Comparison of ENCODE assay signal across 1 cellular context in the genomic region with DNA sequence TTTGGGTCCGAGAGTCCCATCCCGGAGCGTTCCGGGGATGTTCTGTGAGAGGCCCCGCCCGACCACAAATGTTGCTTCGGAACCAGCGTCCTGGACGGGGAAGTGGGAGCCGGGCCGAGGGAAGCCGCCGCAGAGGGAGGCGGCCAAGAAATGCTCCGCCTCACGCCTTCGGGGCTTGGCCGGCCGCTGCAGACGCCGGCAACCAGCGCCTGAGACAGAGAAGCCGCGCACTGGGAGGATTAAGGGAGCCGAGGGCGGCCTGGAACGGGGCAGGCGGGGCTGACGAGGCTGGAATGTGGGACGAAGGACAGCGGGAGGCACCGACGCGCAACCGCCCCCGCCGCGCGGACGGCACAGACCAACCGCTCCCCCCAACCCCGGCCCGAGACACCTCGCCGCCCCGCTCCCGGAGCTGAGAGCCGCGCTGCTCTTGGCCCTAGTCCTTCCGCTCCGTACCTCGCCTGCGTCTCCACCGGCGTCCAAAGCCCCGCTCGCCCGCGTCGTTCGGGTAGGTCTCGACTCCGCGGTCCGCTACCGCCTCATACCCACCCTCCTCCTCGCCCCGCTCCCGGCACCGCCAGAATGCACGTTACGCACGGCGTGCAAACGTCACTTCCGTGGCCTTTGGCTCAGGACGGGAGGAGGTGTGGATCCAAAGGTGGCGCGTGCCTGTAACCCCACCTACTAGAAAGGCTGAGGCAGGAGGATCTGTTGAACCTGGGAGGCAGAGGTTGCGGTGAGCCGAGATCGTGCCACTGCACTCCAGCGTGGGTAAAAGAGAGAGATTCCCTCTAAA.
TF ChIP-seq lines count a peak whose summit lies in the region.

No MANE protein-coding gene starts in this region.

TF ChIP-seq in K562, 482 proteins besides CTCF, POLR2A, EP300 and RAD21 (continued from another document and continues in another):
- TF ChIP-seq ZNF121 (CRISPR knock-in tag; conservative IDR thresholded peaks at IDR 0.05) = no peak
- no peak for TF ChIP-seq TCF7 (IDR thresholded peaks at IDR 0.05; ENCODE audit: borderline replicate concordance)
- no peak for TF ChIP-seq ZNF507 (tag; conservative IDR thresholded peaks at IDR 0.05)
- TF ChIP-seq ZBTB7A (IDR thresholded peaks at IDR 0.05; ENCODE audit: borderline replicate concordance, control insufficient read depth, low read depth, low read length) = no peak; the same call in 1 of the 2 replicates
- TF ChIP-seq TRIM24 (IDR thresholded peaks at IDR 0.05) = peak in 1 of 2 experiments; percentile 40; a peak in 1 of 4 replicates
- no peak; the same call in 1 of the 2 replicates for TF ChIP-seq POLR2H (tag; IDR thresholded peaks at IDR 0.05; ENCODE audit: low read depth)
- TF ChIP-seq, protein P1, sequence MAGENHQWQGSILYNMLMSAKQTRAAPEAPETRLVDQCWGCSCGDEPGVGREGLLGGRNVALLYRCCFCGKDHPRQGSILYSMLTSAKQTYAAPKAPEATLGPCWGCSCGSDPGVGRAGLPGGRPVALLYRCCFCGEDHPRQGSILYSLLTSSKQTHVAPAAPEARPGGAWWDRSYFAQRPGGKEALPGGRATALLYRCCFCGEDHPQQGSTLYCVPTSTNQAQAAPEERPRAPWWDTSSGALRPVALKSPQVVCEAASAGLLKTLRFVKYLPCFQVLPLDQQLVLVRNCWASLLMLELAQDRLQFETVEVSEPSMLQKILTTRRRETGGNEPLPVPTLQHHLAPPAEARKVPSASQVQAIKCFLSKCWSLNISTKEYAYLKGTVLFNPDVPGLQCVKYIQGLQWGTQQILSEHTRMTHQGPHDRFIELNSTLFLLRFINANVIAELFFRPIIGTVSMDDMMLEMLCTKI (IDR thresholded peaks at IDR 0.05; ENCODE audit: partially characterized antibody) = no peak
- TF ChIP-seq ARHGAP35 (IDR thresholded peaks at IDR 0.05; ENCODE audit: partially characterized antibody) = no peak
- no peak for TF ChIP-seq NUFIP1 (IDR thresholded peaks at IDR 0.05; ENCODE audit: partially characterized antibody)
- TF ChIP-seq, protein P2, sequence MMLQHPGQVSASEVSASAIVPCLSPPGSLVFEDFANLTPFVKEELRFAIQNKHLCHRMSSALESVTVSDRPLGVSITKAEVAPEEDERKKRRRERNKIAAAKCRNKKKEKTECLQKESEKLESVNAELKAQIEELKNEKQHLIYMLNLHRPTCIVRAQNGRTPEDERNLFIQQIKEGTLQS (IDR thresholded peaks at IDR 0.05) = no peak
- TF ChIP-seq, protein P2 (CRISPR knock-in tag; conservative IDR thresholded peaks at IDR 0.05) = no peak
- TF ChIP-seq HINFP (tag; conservative IDR thresholded peaks at IDR 0.05; ENCODE audit: low read depth) = peak; percentile 55; the same call in 1 of the 2 replicates
- no peak for TF ChIP-seq ILK (tag; IDR thresholded peaks at IDR 0.05; ENCODE audit: borderline replicate concordance, low read depth)
- TF ChIP-seq ATF6 (CRISPR knock-in tag; IDR thresholded peaks at IDR 0.05) = 0 out of 2 replicates have a peak, but pooled peaks have one; percentile 35
- no peak for TF ChIP-seq BDP1 (IDR thresholded peaks at IDR 0.05; ENCODE audit: insufficient read depth, insufficient read length)
- TF ChIP-seq ETV5 (CRISPR knock-in tag; IDR thresholded peaks at IDR 0.05; ENCODE audit: low read depth) = peak; percentile 24; the same call in 1 of the 2 replicates
- no peak for TF ChIP-seq ZNF79 (CRISPR knock-in tag; IDR thresholded peaks at IDR 0.05; ENCODE audit: low read depth)
- TF ChIP-seq, protein P3, sequence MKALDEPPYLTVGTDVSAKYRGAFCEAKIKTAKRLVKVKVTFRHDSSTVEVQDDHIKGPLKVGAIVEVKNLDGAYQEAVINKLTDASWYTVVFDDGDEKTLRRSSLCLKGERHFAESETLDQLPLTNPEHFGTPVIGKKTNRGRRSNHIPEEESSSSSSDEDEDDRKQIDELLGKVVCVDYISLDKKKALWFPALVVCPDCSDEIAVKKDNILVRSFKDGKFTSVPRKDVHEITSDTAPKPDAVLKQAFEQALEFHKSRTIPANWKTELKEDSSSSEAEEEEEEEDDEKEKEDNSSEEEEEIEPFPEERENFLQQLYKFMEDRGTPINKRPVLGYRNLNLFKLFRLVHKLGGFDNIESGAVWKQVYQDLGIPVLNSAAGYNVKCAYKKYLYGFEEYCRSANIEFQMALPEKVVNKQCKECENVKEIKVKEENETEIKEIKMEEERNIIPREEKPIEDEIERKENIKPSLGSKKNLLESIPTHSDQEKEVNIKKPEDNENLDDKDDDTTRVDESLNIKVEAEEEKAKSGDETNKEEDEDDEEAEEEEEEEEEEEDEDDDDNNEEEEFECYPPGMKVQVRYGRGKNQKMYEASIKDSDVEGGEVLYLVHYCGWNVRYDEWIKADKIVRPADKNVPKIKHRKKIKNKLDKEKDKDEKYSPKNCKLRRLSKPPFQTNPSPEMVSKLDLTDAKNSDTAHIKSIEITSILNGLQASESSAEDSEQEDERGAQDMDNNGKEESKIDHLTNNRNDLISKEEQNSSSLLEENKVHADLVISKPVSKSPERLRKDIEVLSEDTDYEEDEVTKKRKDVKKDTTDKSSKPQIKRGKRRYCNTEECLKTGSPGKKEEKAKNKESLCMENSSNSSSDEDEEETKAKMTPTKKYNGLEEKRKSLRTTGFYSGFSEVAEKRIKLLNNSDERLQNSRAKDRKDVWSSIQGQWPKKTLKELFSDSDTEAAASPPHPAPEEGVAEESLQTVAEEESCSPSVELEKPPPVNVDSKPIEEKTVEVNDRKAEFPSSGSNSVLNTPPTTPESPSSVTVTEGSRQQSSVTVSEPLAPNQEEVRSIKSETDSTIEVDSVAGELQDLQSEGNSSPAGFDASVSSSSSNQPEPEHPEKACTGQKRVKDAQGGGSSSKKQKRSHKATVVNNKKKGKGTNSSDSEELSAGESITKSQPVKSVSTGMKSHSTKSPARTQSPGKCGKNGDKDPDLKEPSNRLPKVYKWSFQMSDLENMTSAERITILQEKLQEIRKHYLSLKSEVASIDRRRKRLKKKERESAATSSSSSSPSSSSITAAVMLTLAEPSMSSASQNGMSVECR (CRISPR knock-in tag; IDR thresholded peaks at IDR 0.05) = peak; percentile 66; the same call in 1 of the 2 replicates
- peak; percentile 83 for TF ChIP-seq CTBP1 (IDR thresholded peaks at IDR 0.05; ENCODE audit: borderline replicate concordance)
- TF ChIP-seq BHLHE40 (IDR thresholded peaks at IDR 0.05; ENCODE audit: low read length) = peak; percentile 88
- peak in 1 of 2 experiments; percentile 80; a peak in 1 of 4 replicates for TF ChIP-seq ARNT (IDR thresholded peaks at IDR 0.05)
- no peak for TF ChIP-seq CBFB (CRISPR knock-in tag; IDR thresholded peaks at IDR 0.05)
- TF ChIP-seq NRF1 (conservative IDR thresholded peaks at IDR 0.05 in 1 of 2, IDR thresholded peaks at IDR 0.05 in 1 of 2) = peak; percentile 49 to 56; a peak in 3 of 4 replicates
- no peak for TF ChIP-seq ZNF311 (CRISPR knock-in tag; IDR thresholded peaks at IDR 0.05)
- TF ChIP-seq MAX (CRISPR knock-in tag; IDR thresholded peaks at IDR 0.05) = peak; percentile 89
- no peak; the same call in 1 of the 2 replicates for TF ChIP-seq SMARCA5 (IDR thresholded peaks at IDR 0.05)
- TF ChIP-seq ZFPM2 (CRISPR knock-in tag; IDR thresholded peaks at IDR 0.05) = no peak
- TF ChIP-seq, protein P4, sequence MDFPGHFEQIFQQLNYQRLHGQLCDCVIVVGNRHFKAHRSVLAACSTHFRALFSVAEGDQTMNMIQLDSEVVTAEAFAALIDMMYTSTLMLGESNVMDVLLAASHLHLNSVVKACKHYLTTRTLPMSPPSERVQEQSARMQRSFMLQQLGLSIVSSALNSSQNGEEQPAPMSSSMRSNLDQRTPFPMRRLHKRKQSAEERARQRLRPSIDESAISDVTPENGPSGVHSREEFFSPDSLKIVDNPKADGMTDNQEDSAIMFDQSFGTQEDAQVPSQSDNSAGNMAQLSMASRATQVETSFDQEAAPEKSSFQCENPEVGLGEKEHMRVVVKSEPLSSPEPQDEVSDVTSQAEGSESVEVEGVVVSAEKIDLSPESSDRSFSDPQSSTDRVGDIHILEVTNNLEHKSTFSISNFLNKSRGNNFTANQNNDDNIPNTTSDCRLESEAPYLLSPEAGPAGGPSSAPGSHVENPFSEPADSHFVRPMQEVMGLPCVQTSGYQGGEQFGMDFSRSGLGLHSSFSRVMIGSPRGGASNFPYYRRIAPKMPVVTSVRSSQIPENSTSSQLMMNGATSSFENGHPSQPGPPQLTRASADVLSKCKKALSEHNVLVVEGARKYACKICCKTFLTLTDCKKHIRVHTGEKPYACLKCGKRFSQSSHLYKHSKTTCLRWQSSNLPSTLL (IDR thresholded peaks at IDR 0.05) = no peak
- TF ChIP-seq, protein P5, sequence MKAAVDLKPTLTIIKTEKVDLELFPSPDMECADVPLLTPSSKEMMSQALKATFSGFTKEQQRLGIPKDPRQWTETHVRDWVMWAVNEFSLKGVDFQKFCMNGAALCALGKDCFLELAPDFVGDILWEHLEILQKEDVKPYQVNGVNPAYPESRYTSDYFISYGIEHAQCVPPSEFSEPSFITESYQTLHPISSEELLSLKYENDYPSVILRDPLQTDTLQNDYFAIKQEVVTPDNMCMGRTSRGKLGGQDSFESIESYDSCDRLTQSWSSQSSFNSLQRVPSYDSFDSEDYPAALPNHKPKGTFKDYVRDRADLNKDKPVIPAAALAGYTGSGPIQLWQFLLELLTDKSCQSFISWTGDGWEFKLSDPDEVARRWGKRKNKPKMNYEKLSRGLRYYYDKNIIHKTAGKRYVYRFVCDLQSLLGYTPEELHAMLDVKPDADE (conservative IDR thresholded peaks at IDR 0.05; ENCODE audit: control insufficient read depth, low read depth, low read length) = no peak; the same call in 1 of the 2 replicates
- peak; percentile 82; the same call in 1 of the 2 replicates for TF ChIP-seq PHF8 (IDR thresholded peaks at IDR 0.05; ENCODE audit: borderline replicate concordance, low read length)
- no peak for TF ChIP-seq SRSF3 (IDR thresholded peaks at IDR 0.05; ENCODE audit: insufficient read depth, low read length)
- no peak for TF ChIP-seq PCBP2 (IDR thresholded peaks at IDR 0.05; ENCODE audit: low read depth, low read length, poor library complexity, severe bottlenecking)
- no peak for TF ChIP-seq ZNF41 (CRISPR knock-in tag; conservative IDR thresholded peaks at IDR 0.05)
- no peak for TF ChIP-seq MYBL2 (IDR thresholded peaks at IDR 0.05; ENCODE audit: low read depth)
- TF ChIP-seq MYBL2 (CRISPR knock-in tag; IDR thresholded peaks at IDR 0.05; ENCODE audit: borderline replicate concordance) = no peak
- TF ChIP-seq ZNF212 (CRISPR knock-in tag; IDR thresholded peaks at IDR 0.05) = no peak
- TF ChIP-seq CBX3 (IDR thresholded peaks at IDR 0.05; ENCODE audit: borderline replicate concordance in 1 of 2, low read length in 2 of 2) = peak in 1 of 2 experiments; percentile 62; a peak in 1 of 3 replicates
